8 cellular contexts compared by ENCODE assay signal in the genomic region with DNA sequence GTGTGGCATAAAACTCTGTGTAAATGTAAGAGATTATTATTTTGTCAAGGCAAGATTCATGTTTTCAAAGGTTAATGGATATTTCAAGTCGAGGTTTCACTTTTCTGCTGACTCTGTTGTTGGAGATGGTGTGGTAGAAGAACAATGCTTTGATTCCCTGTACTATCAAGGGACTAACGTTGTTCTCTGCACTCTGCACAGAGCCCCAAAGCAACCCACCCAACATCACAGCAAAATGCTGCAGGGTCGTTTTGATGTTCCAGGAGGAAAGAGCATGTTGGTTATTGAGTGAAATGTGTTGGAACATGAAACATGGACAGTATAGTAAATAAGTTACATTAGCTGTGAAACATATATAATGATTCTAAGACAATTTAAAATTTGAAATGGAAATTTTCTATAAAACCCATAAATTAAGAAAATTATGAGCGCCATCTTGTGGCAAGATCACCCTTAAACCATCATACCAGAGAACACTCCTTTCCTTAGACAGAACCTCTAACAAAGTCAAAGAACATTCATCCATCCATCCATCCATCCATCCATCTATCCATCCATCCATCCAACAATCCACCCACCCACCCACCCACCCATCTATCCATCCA.
DNase-seq lines count a peak whose midpoint lies in the region; ATAC-seq and TF ChIP-seq lines count a peak whose summit lies in the region.

No MANE protein-coding gene starts in this region.

- DNase-seq in A172 (ENCODE audit: low spot score) (peak; percentile 35), EL (peak; percentile 31), NCI-H748 (lab: John Stamatoyannopoulos, UW; ENCODE audit: unreplicated experiment) (peak; percentile 31), epithelial cell of esophagus (ENCODE audit: low read depth) (peak; percentile 39), gastrocnemius medialis (no peak), H7 (no peak), amygdala (lab: John Stamatoyannopoulos, UW) (no peak)

- no peak overlapping the region for H3K27ac ChIP-seq in gastrocnemius medialis

- H3K27me3 ChIP-seq in gastrocnemius medialis (no peaks in the 10 kb centered on the region), H7 (ENCODE audit: control insufficient read depth, insufficient read depth, low read length) (no peaks in the 10 kb centered on the region)

- TF ChIP-seq CTCF in epithelial cell of esophagus (IDR thresholded peaks at IDR 0.05; ENCODE audit: insufficient read depth, low read depth, low read length, missing control alignments): peak; percentile 33
- peak; percentile 16 to 59 (median 38) for TF ChIP-seq CTCF in gastrocnemius medialis (IDR thresholded peaks at IDR 0.05 in 4 of 5, conservative IDR thresholded peaks at IDR 0.05 in 1 of 5)

- no peak for TF ChIP-seq POLR2A in gastrocnemius medialis (IDR thresholded peaks at IDR 0.05)

- H3K4me1 ChIP-seq in gastrocnemius medialis: no peaks in the 10 kb centered on the region

- in situ Hi-C loops in gastrocnemius medialis (cut with MboI; ENCODE audit: low sequenced_read_pairs in 4 of 4): loop anchor here (5.0 to 10.0 kb wide), 5 partner anchors 87 to 763 kb away; no protein-coding TSS in a partner anchor

- H3K36me3 ChIP-seq in gastrocnemius medialis: no peaks in the 10 kb centered on the region
- H3K36me3 ChIP-seq in H7 (replicated peaks; ENCODE audit: control insufficient read depth, insufficient read depth, low read length): no peaks in the 10 kb centered on the region

- no peaks in the 10 kb centered on the region for H3K9me3 ChIP-seq in gastrocnemius medialis

- ATAC-seq in gastrocnemius medialis: no peak
- no peak for ATAC-seq in HG03135 (IDR thresholded peaks at IDR 0.05; ENCODE audit: unreplicated experiment)

- intact Hi-C loops in gastrocnemius medialis (cut with DNase I; ENCODE audit: low total_unique reads): loop anchor here (1.0 kb wide), 2 partner anchors 89 to 230 kb away; no protein-coding TSS in a partner anchor

- no peak overlapping the region for H3K4me3 ChIP-seq in epithelial cell of esophagus (ENCODE audit: low read length)
- no peak overlapping the region for H3K4me3 ChIP-seq in gastrocnemius medialis
- H3K4me3 ChIP-seq in H7 (ENCODE audit: insufficient read depth, low read depth, low read length): no peak overlapping the region

Comparison
In these comparisons a context has a peak if more than half of its experiments do, and no peak if none do; other contexts are left out.
1. DNase-seq: peak in A172 (single experiment), EL (single experiment), NCI-H748 (single experiment) and epithelial cell of esophagus (single experiment); none in gastrocnemius medialis (0 of 2), H7 (single experiment) and amygdala (0 of 56).